8 cellular contexts compared by ENCODE assay signal in genomic region chr4:54228064-54228527, GRCh38. TPM values are rescaled to one million over a fixed set of nuclear protein-coding genes. Genes with fewer than 3 reads are reported as not detected.
DNase-seq lines count a peak whose midpoint lies in the region; ATAC-seq and TF ChIP-seq lines count a peak whose summit lies in the region.

No MANE protein-coding gene starts in this region.

- H3K27ac ChIP-seq in GM23248 (peak overlapping the region; percentile 87), spleen (peak overlapping the region in 7 of 8 donors; percentile 51 to 80 (median 69))

- DNase-seq in COR-L47 (lab: John Stamatoyannopoulos, UW) = peak; percentile 23
- DNase-seq in GM23248 = peak; percentile 91
- DNase-seq in OCI-M1 (lab: John Stamatoyannopoulos, UW) = peak; percentile 62
- DNase-seq in iPS-NIHi7 (ENCODE audit: extremely low spot score) = peak; percentile 80
- DNase-seq in spleen = peak; percentile 82

- H3K4me3 ChIP-seq in GM23248 (peak overlapping the region; percentile 85), spleen (peak overlapping the region in 7 of 8 donors; percentile 22 to 81 (median 32))

- H3K9ac ChIP-seq in GM23248 = peak overlapping the region; percentile 92

- H3K9me2 ChIP-seq in GM23248 (ENCODE audit: insufficient read depth) = no peaks in the 10 kb centered on the region

- H2AFZ ChIP-seq in GM23248 = peak overlapping the region; percentile 92

- peaks cover 41% of the 10 kb centered on the region for H3K79me2 ChIP-seq in GM23248 (ENCODE audit: insufficient read depth)

- peaks cover 33% of the 10 kb centered on the region for H3F3A ChIP-seq in GM23248 (ENCODE audit: insufficient read depth)

- intact Hi-C loops in spleen (cut with DNase I; ENCODE audit: low total_unique reads) = no loop called here

- ATAC-seq in HG02938 (IDR thresholded peaks at IDR 0.05; ENCODE audit: unreplicated experiment) = no peak
- ATAC-seq in HG03175 (IDR thresholded peaks at IDR 0.05; ENCODE audit: unreplicated experiment) = no peak

- peak overlapping the region; percentile 95 for H3K4me2 ChIP-seq in GM23248 (ENCODE audit: unreplicated experiment)

- peaks cover 61% of the 10 kb centered on the region for H3K4me1 Mint-ChIP-seq in brain

- H3K9me3 ChIP-seq in GM23248 (ENCODE audit: low read depth) = no peaks in the 10 kb centered on the region
- no peaks in the 10 kb centered on the region for H3K9me3 ChIP-seq in spleen

- TF ChIP-seq CTCF in brain (conservative IDR thresholded peaks at IDR 0.05) (peak; percentile 85 to 97), spleen (IDR thresholded peaks at IDR 0.05 in 8 of 11, conservative IDR thresholded peaks at IDR 0.05 in 3 of 11) (peak; percentile 20 to 69 (median 56))

- no peak for TF ChIP-seq POLR2A in spleen (IDR thresholded peaks at IDR 0.05)

- H3K36me3 ChIP-seq in GM23248 (ENCODE audit: low read depth) (0 out of 2 replicates have a peak, but pooled peaks cover 5% of the 10 kb centered on the region), spleen (no peaks in the 10 kb centered on the region)

- H3K27me3 ChIP-seq in GM23248 (replicated peaks; ENCODE audit: insufficient read depth) = no peaks in the 10 kb centered on the region
- H3K27me3 ChIP-seq in spleen (replicated peaks in 1 of 7) = peaks cover 3 to 100% (median 82%) of the 10 kb centered on the region in 7 donors

- 1 to 3% methylated on average over 26 to 29 of the region's 29 CpGs for WGBS in GM23248 (ENCODE audit: low coverage in 1 of 2, low lambda C conversion rate in 2 of 2, missing lambda C conversion rate in 2 of 2), 2 experiments
- WGBS in spleen, 5 donors = 1 to 4% (median 2%) methylated on average over 26 to 29 of the region's 29 CpGs

- H3K27me3 Mint-ChIP-seq in brain = peaks cover 85% of the 10 kb centered on the region

- H3K9me3 Mint-ChIP-seq in brain = peaks cover 0 to 6% (median 4%) of the 10 kb centered on the region in 5 experiments

- no peaks in the 10 kb centered on the region for H3K36me3 Mint-ChIP-seq in brain

- H4K20me1 ChIP-seq in GM23248 (ENCODE audit: insufficient read depth) = no peaks in the 10 kb centered on the region

- H3K27ac Mint-ChIP-seq in brain = peak overlapping the region in 4 of 5 experiments; percentile 76 to 95 (median 84)

- H3K4me3 Mint-ChIP-seq in brain = peak overlapping the region; percentile 85 to 91 (median 89)

- in situ Hi-C loops in GM23248 (cut with MboI) = loop anchor here (10.0 to 25.0 kb wide), 5 partner anchors 323 to 1213 kb away; partner anchors contain the start of gene LNX1

- peaks cover 25% of the 10 kb centered on the region for H3K4me1 ChIP-seq in GM23248 (ENCODE audit: insufficient read depth)
- peaks cover 27 to 84% (median 62%) of the 10 kb centered on the region in 6 donors for H3K4me1 ChIP-seq in spleen

RNA-seq across cellular contexts. Expression of gene PDGFRA, which starts 1.0 kb away (rescaled TPM):
- total RNA-seq in GM23248 (2014; rRNA removed; shearing (Covaris generic)) = 225 and 275 TPM in 2 replicates
- 107 and 109 TPM in 2 replicates for polyA plus RNA-seq in GM23248 (2016; fragmentation: Nextera tagmentation; extraction: Ambion mirVana)
- 4.7 TPM for polyA plus RNA-seq in brain (ENCODE audit: insufficient read depth, low read depth, low replicate concordance)
- total RNA-seq in spleen = 100 to 1,000 TPM in 5 of 7 donors, 10 to 100 TPM in 2; 49.3 to 399 (median 294) TPM
- 10 to 100 TPM; 11.1 to 22.7 (median 18.4) TPM for polyA plus RNA-seq in spleen

Comparison
In these comparisons a context has a peak if more than half of its experiments do, and no peak if none do; other contexts are left out.
1. DNase-seq: peak in every context shown above with its lines; median percentile 91 in GM23248; 82 in spleen; 80 in iPS-NIHi7; 62 in OCI-M1; 23 in COR-L47.